Comparison of ENCODE assay signal across 1 cellular context in genomic region chr6:3750324-3751018, GRCh38.
A peak's percentile ranks its signal among the peaks of the same experiment; 100 is the strongest.
TF ChIP-seq lines count a peak whose summit lies in the region.

No MANE protein-coding gene starts in this region.

TF ChIP-seq in GM12878, 131 proteins besides CTCF, POLR2A, EP300 and RAD21 (continued from another document):
- no peak for TF ChIP-seq IRF3 (IDR thresholded peaks at IDR 0.05)
- TF ChIP-seq ASH2L (IDR thresholded peaks at IDR 0.05; ENCODE audit: borderline replicate concordance, low read depth): no peak
- no peak for TF ChIP-seq ETV6 (conservative IDR thresholded peaks at IDR 0.05 in 1 of 2, IDR thresholded peaks at IDR 0.05 in 1 of 2; ENCODE audit: borderline replicate concordance in 1 of 2, low read depth in 1 of 2)
- TF ChIP-seq SIN3A (IDR thresholded peaks at IDR 0.05; ENCODE audit: low read depth, low read length): no peak
- TF ChIP-seq USF1 (IDR thresholded peaks at IDR 0.05; ENCODE audit: borderline replicate concordance, extremely low read length, insufficient read depth, low read depth, low read length): no peak
- peak; percentile 35 for TF ChIP-seq SUZ12 (IDR thresholded peaks at IDR 0.05; ENCODE audit: unreplicated experiment)
- no peak for TF ChIP-seq BCL3 (IDR thresholded peaks at IDR 0.05; ENCODE audit: borderline replicate concordance, insufficient read depth, low read depth, low read length, poor library complexity, severe bottlenecking)
- no peak for TF ChIP-seq CUX1 (IDR thresholded peaks at IDR 0.05; ENCODE audit: insufficient replicate concordance, low read depth, low read length)
